In the genomic region with DNA sequence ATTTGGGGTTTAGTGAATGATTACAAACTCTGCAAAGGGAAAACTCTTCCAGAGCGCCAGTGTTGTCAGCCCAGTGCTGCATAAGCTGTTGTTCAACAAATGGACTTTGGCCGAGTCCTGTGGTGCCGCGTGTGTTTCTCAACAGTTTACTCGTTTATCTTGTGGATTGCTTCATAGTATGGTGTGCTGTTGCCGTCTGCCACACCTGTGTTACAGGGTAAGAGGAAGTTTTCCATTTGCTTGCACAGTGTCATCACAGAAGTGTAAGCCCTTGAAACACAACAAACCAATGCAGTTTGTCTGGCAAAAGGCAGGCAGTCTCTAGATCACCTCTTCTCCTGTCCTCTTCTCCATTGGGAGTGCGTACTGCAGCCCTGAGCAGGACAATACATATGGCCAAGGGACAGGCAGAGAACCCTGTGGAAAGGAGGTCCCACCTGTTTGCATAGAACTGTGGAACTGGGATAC, we compare ENCODE assay signal across 29 cellular contexts.
DNase-seq lines count a peak whose midpoint lies in the region; ATAC-seq, FAIRE-seq and TF ChIP-seq lines count a peak whose summit lies in the region.
"Had no signal": no experiment of that assay in that cellular context is flagged by ENCODE, and none has a peak within 500 bp of the region (broad histone marks: within the 10 kb centered on the region; RNA-seq: fewer than 3 reads in every experiment).

No MANE protein-coding gene starts in this region.

- 23% methylated on average over 7 of the region's 7 CpGs for WGBS in pancreas, 2 donors

- no peaks in the 10 kb centered on the region for H3K9me3 ChIP-seq in HEK293 (ENCODE audit: control insufficient read depth, insufficient read depth, low read depth, low read length)
- H3K9me3 ChIP-seq in Peyer's patch = no peaks in the 10 kb centered on the region
- H3K9me3 ChIP-seq in pancreas = no peaks in the 10 kb centered on the region
- H3K9me3 ChIP-seq: left lung, upper lobe of left lung had no signal

- intact Hi-C loops in pancreas (cut with DNase I) = no loop called here

- ATAC-seq in pancreas = peak; percentile 93 to 96 (median 96)
- no peak for ATAC-seq in GM21367 (IDR thresholded peaks at IDR 0.05; ENCODE audit: unreplicated experiment)
- ATAC-seq: activated CD4-positive, alpha-beta T cell treated with anti-CD3 and anti-CD28 coated beads for 36 hours; activated CD8-positive, alpha-beta T cell treated with anti-CD3 and anti-CD28 coated beads, Interleukin-2, amount 10 ng/mL, durations not matched to agents 7 days and 5 days; GM12878; K562; left lung; naive thymus-derived CD8-positive, alpha-beta T cell had no signal

- H3K27me3 ChIP-seq in Peyer's patch (no peaks in the 10 kb centered on the region), pancreas (no peaks in the 10 kb centered on the region)
- H3K27me3 ChIP-seq: BLaER1 treated with 17β-estradiol and CSF1 and Interleukin-3, amounts not matched to agents 10 nM and 100 nM; left lung; upper lobe of left lung had no signal

- no peak for TF ChIP-seq POLR2A in Peyer's patch (IDR thresholded peaks at IDR 0.05)

- POLR2A ChIA-PET in HEK293 (lab: Yijun Ruan, JAX) = no interaction called here

- TF ChIP-seq CTCF in HEK293 (tag by site-specific recombination; IDR thresholded peaks at IDR 0.05) (no peak), Peyer's patch (IDR thresholded peaks at IDR 0.05) (no peak), pancreas (IDR thresholded peaks at IDR 0.05) (no peak)

- CTCF ChIA-PET in HEK293 (lab: Yijun Ruan, JAX) = interaction anchor here (0.6 to 1.2 kb wide), 2 partner anchors 11 to 13 kb away, joined by 3 to 5 read pairs; no protein-coding TSS in a partner anchor

- no peak overlapping the region for H3K4me3 ChIP-seq in HEK293 (ENCODE audit: low read depth, low read length)
- no peak overlapping the region for H3K4me3 ChIP-seq in Peyer's patch
- H3K4me3 ChIP-seq in pancreas = no peak overlapping the region
- H3K4me3 ChIP-seq: BLaER1 treated with 17β-estradiol and CSF1 and Interleukin-3, amounts not matched to agents 10 nM and 100 nM; GM12878; K562; left lung; upper lobe of left lung had no signal

- H3K27ac ChIP-seq in HEK293 (ENCODE audit: extremely low read depth, low read depth, low read length) (no peak overlapping the region), Peyer's patch (peak overlapping the region in 3 of 4 donors; percentile 48 to 87 (median 66)), pancreas (peak overlapping the region; percentile 57 to 89 (median 74))
- H3K27ac ChIP-seq: BLaER1 treated with 17β-estradiol and CSF1 and Interleukin-3, amounts not matched to agents 10 nM and 100 nM; left lung; upper lobe of left lung had no signal

- FAIRE-seq in pancreas (lab: Jason Lieb, UNC) = no peak
- FAIRE-seq: astrocyte, GM12878, K562 had no signal

- H3K4me1 ChIP-seq in HEK293 (ENCODE audit: control insufficient read depth, insufficient read depth, low read length) = no peaks in the 10 kb centered on the region
- peaks cover 0 to 18% (median 0%) of the 10 kb centered on the region in 4 donors for H3K4me1 ChIP-seq in Peyer's patch
- H3K4me1 ChIP-seq in pancreas = peaks cover 30 to 43% (median 35%) of the 10 kb centered on the region in 3 donors

- DNase-seq in Peyer's patch = peak in 2 of 3 donors; percentile 76 to 92
- peak; percentile 15 for DNase-seq in left kidney (ENCODE audit: low read depth, low spot score)
- DNase-seq in pancreas = peak; percentile 63 to 80 (median 72)
- no peak for DNase-seq in OCI-M2 (lab: John Stamatoyannopoulos, UW; ENCODE audit: unreplicated experiment)
- DNase-seq in activated effector memory CD4-positive, alpha-beta T cell treated with Interleukin-2 at 50 U/mL for 16 hours = no peak
- DNase-seq in NCI-H1092 (lab: John Stamatoyannopoulos, UW) = no peak
- DNase-seq: activated CD4-positive, alpha-beta T cell treated with anti-CD3 and anti-CD28 coated beads for 36 hours; activated CD8-positive, alpha-beta T cell treated with anti-CD3 and anti-CD28 coated beads, Interleukin-2, amount 10 ng/mL, durations not matched to agents 7 days and 5 days; activated effector memory CD4-positive, alpha-beta T cell treated with anti-CD3 and anti-CD28 coated beads, Interleukin-2, amount 50 U/mL, for 16 hours; activated naive CD8-positive, alpha-beta T cell treated with anti-CD3 and anti-CD28 coated beads, Interleukin-2, amount 10 ng/mL, durations not matched to agents 7 days and 5 days; GOT3; hypothalamus; immature natural killer cell; left lung; naive thymus-derived CD8-positive, alpha-beta T cell; NCI-H1417; NCI-H2029 treated with DMSO at 0.1 percent for 48 hours; NCI-H526 treated with DMSO at 0.1 percent for 48 hours; right cardiac atrium; RPMI8226; stimulated activated CD4-positive, alpha-beta T cell treated with anti-CD3 and anti-CD28 coated beads, Interleukin-12 subunit alpha, Interleukin-12 subunit beta, amount 100 ng/mL, for 4 hours; stimulated activated CD4-positive, alpha-beta T cell treated with anti-CD3 and anti-CD28 coated beads, Interleukin-4, amount 100 ng/mL, for 1 hour; upper lobe of left lung had no signal

- H3K36me3 ChIP-seq in HEK293 (ENCODE audit: control insufficient read depth in 2 of 2, insufficient read depth in 1 of 2, low read length in 2 of 2) (peaks cover 2 to 85% of the 10 kb centered on the region in 2 experiments; a peak in 1 of 3 replicates), Peyer's patch (peaks cover 0 to 49% (median 0%) of the 10 kb centered on the region in 3 donors), pancreas (peaks cover 0 to 11% (median 3%) of the 10 kb centered on the region in 3 donors)

TF ChIP-seq in HEK293, 187 proteins besides CTCF, POLR2A, EP300 and RAD21:
- TF ChIP-seq ZNF157 (tag by site-specific recombination; IDR thresholded peaks at IDR 0.05) = peak; percentile 71
- no peak for TF ChIP-seq WT1 (tag by site-specific recombination; IDR thresholded peaks at IDR 0.05)
- TF ChIP-seq ZNF394 (tag by site-specific recombination; IDR thresholded peaks at IDR 0.05; ENCODE audit: borderline replicate concordance) = no peak
- no peak for TF ChIP-seq ZFHX2 (tag by site-specific recombination; conservative IDR thresholded peaks at IDR 0.05)
- TF ChIP-seq, protein P1, sequence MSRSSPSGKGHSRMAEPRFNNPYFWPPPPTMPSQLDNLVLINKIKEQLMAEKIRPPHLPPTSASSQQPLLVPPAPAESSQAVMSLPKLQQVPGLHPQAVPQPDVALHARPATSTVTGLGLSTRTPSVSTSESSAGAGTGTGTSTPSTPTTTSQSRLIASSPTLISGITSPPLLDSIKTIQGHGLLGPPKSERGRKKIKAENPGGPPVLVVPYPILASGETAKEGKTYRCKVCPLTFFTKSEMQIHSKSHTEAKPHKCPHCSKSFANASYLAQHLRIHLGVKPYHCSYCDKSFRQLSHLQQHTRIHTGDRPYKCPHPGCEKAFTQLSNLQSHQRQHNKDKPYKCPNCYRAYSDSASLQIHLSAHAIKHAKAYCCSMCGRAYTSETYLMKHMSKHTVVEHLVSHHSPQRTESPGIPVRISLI (tag by site-specific recombination; IDR thresholded peaks at IDR 0.05) = no peak

Comparison
In these comparisons a context has a peak if more than half of its experiments do, and no peak if none do; other contexts are left out.
1. DNase-seq: peak in Peyer's patch (2 of 3), left kidney (single experiment) and pancreas (6 of 6); none in OCI-M2 (single experiment), activated effector memory CD4-positive, alpha-beta T cell treated with Interleukin-2 at 50 U/mL for 16 hours (single experiment) and NCI-H1092 (single experiment).